In the genomic region with DNA sequence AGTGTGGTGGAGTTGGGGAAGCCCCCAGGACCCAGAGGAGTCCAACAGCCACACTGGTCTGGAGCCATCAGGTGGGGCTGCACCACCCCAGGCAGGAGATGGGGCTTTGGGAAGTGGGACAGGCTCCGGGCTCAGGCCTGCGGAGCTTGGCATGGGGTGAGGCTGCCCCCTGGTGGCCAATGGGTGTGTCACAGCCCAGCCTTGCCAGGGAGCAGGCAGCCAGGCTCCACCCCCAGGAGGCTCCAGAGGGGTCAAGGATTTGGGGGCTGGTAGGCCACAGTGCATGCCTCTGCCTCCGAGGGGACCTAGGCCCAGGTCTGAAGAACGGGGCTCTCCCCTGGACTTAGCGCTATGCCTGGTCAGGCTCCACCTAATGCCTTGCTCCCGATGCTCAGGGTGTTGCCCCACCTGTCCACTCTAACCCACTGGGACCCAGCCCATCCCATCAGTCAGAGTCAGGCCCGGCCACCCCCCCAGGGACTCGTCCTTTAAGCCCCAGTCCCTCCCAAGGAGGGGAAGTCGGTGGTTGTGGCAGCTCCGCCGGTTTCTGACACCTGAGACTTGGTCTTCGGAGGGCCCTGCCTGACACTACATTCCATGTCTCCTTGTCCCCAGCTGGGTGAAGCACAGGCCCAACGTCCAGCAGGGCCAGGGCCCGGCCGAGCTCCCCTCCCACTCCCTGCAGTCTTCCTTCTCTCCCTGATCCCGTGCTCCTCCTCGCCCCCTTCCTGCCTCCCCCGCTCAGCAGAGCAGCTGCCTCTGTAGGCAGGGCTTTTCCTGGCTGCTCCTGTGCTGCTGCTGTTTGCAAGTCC, we compare ENCODE assay signal across 1 cellular context.
A peak's percentile ranks its signal among the peaks of the same experiment; 100 is the strongest.
TF ChIP-seq lines count a peak whose summit lies in the region.

No MANE protein-coding gene starts in this region.

TF ChIP-seq in IMR-90, 13 proteins besides CTCF, POLR2A, EP300 and RAD21 (continued from another document):
- no peak for TF ChIP-seq FOS (IDR thresholded peaks at IDR 0.05; ENCODE audit: low read depth, low read length)
- 0 out of 2 replicates have a peak, but pooled peaks have one; percentile 39 for TF ChIP-seq MAZ (IDR thresholded peaks at IDR 0.05; ENCODE audit: borderline replicate concordance, low read depth, low read length)
